In the genomic region with DNA sequence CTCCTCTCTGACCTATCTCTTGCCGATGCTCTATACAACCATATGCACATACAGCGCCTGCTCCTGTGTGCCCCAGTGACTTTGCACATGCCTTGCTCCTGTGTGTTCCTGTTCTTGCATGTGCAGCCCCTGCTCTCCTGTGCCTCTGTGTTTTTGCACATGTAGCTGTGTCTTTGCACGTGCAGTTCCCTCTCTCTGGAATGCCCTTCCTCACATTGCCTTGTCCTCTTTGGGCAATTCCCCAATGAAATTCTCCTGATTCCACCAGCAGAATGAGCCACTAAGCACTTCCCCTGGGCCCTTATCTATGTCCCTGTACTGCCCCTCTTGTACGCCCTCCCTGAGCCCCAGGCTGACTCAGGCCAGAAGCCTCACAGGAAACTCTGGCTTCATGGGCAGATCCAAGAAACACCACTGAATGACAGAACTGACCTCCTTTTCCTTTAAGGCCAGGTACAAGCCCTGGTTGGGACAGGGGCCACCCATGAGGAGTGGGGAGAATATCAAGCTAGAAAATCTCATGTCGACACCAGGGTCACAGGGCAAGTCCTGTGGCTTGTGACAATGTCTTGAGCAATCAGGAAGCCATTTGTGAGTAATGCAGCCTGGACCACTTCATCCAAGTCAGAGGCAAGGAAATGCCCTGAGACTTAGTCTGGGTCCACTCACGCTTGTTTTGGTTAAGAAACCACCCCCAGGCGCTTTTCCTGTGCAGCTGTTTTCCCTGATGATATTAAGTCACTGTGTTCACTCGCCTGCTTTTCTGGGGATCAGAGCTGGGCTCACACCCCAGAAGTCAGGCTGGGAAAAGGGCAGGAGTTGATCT, we compare ENCODE assay signal across 11 cellular contexts. TPM values are rescaled to one million over a fixed set of nuclear protein-coding genes. Genes with fewer than 3 reads are reported as not detected.
DNase-seq lines count a peak whose midpoint lies in the region; ATAC-seq, FAIRE-seq and TF ChIP-seq lines count a peak whose summit lies in the region.
"Had no signal": no experiment of that assay in that cellular context is flagged by ENCODE, and none has a peak within 500 bp of the region (broad histone marks: within the 10 kb centered on the region; RNA-seq: fewer than 3 reads in every experiment).

No MANE protein-coding gene starts in this region.

- TF ChIP-seq CTCF in K562 (IDR thresholded peaks at IDR 0.05 in 2 of 3, conservative IDR thresholded peaks at IDR 0.05 in 1 of 3; ENCODE audit: insufficient read depth in 2 of 3, low read depth in 1 of 3, low read length in 3 of 3) = no peak

- H3K9me3 ChIP-seq in K562 (replicated peaks; ENCODE audit: control insufficient read depth, insufficient read depth, low read depth, low read length) (no peaks in the 10 kb centered on the region), aorta (ENCODE audit: control insufficient read depth, low read length) (no peaks in the 10 kb centered on the region)
- H3K9me3 ChIP-seq: Peyer's patch had no signal

- H3K36me3 ChIP-seq in K562 (ENCODE audit: control insufficient read depth, insufficient read depth, low read length) = no peaks in the 10 kb centered on the region
- no peaks in the 10 kb centered on the region for H3K36me3 ChIP-seq in aorta (ENCODE audit: control insufficient read depth in 1 of 2, insufficient read depth in 2 of 2, low read length in 1 of 2)
- H3K36me3 ChIP-seq: Peyer's patch had no signal

- peaks cover 11% of the 10 kb centered on the region for H4K20me1 ChIP-seq in K562 (replicated peaks; ENCODE audit: control insufficient read depth, insufficient read depth, low read length)

- H3K9me1 ChIP-seq in K562 (ENCODE audit: control insufficient read depth, insufficient read depth, low read length) = no peaks in the 10 kb centered on the region

- peaks cover 0 to 9% of the 10 kb centered on the region in 2 experiments; a peak in 2 of 5 replicates for H3K4me1 ChIP-seq in K562 (replicated peaks in 1 of 2; ENCODE audit: control insufficient read depth in 2 of 2, insufficient read depth in 2 of 2, low read length in 2 of 2)
- no peaks in the 10 kb centered on the region for H3K4me1 ChIP-seq in aorta (ENCODE audit: control insufficient read depth in 1 of 2, insufficient read depth in 2 of 2, low read length in 2 of 2)

- TF ChIP-seq RAD21 in K562 (CRISPR knock-in tag; conservative IDR thresholded peaks at IDR 0.05 in 1 of 2, IDR thresholded peaks at IDR 0.05 in 1 of 2) = no peak

- H2AFZ ChIP-seq in K562 (ENCODE audit: low read depth, low read length) = no peak overlapping the region

- H3K4me2 ChIP-seq in K562 (ENCODE audit: insufficient read depth, low read length) = no peak overlapping the region

- intact Hi-C loops in K562 (cut with micrococcal nuclease) = loop anchor here (5.0 kb wide), 2 partner anchors 46 to 54 kb away; no protein-coding TSS in a partner anchor
- intact Hi-C loops in aorta (cut with DNase I) = loop anchor here (2.0 to 5.0 kb wide), 3 partner anchors 48 to 244 kb away; no protein-coding TSS in a partner anchor
- intact Hi-C loops in activated CD4-positive, alpha-beta T cell treated with anti-CD3 and anti-CD28 coated beads, Interleukin-2, amount 10 ng/mL, durations not matched to agents 24 days and 14 days (cut with micrococcal nuclease) = loop anchor here (5.0 kb wide), 1 partner anchor 51 kb away; no protein-coding TSS in a partner anchor

- DNase-seq in activated naive CD8-positive, alpha-beta T cell treated with anti-CD3 and anti-CD28 coated beads, Interleukin-2, amount 10 ng/mL, durations not matched to agents 7 days and 5 days = no peak
- DNase-seq in activated naive CD8-positive, alpha-beta T cell treated with anti-CD3 and anti-CD28 coated beads, Interleukin-2, amount 50 U/mL, for 24 hours = no peak
- no peak for DNase-seq in K562 (ENCODE audit: extremely low read depth in 1 of 4, low spot score in 3 of 4)
- DNase-seq in kidney tubule cell (ENCODE audit: low spot score) = peak; percentile 96
- DNase-seq in aorta = peak; percentile 72 to 74
- no peak for DNase-seq in NCI-H82 (lab: John Stamatoyannopoulos, UW)
- DNase-seq in LoVo (ENCODE audit: low spot score) = no peak
- DNase-seq in activated CD4-positive, alpha-beta T cell treated with anti-CD3 and anti-CD28 coated beads, Interleukin-2, amount 10 ng/mL, durations not matched to agents 24 days and 14 days = no peak
- DNase-seq: CD4-positive, CD25-positive, alpha-beta regulatory T cell had no signal

- peak overlapping the region; percentile 2 for H3K27ac Mint-ChIP-seq in activated naive CD8-positive, alpha-beta T cell treated with anti-CD3 and anti-CD28 coated beads, Interleukin-2, amount 10 ng/mL, durations not matched to agents 7 days and 5 days
- no peak overlapping the region for H3K27ac Mint-ChIP-seq in activated naive CD8-positive, alpha-beta T cell treated with anti-CD3 and anti-CD28 coated beads, Interleukin-2, amount 50 U/mL, for 24 hours
- no peak overlapping the region for H3K27ac Mint-ChIP-seq in activated CD4-positive, alpha-beta T cell treated with anti-CD3 and anti-CD28 coated beads, Interleukin-2, amount 10 ng/mL, durations not matched to agents 24 days and 14 days
- H3K27ac Mint-ChIP-seq: CD4-positive, CD25-positive, alpha-beta regulatory T cell had no signal

- BruUV-seq in K562 (replicated peaks; lab: Mats Ljungman, UMichigan) = no TSS peak

- no peaks in the 10 kb centered on the region for H3K9me3 Mint-ChIP-seq in activated naive CD8-positive, alpha-beta T cell treated with anti-CD3 and anti-CD28 coated beads, Interleukin-2, amount 10 ng/mL, durations not matched to agents 7 days and 5 days
- H3K9me3 Mint-ChIP-seq in activated naive CD8-positive, alpha-beta T cell treated with anti-CD3 and anti-CD28 coated beads, Interleukin-2, amount 50 U/mL, for 24 hours = no peaks in the 10 kb centered on the region
- no peaks in the 10 kb centered on the region for H3K9me3 Mint-ChIP-seq in activated CD4-positive, alpha-beta T cell treated with anti-CD3 and anti-CD28 coated beads, Interleukin-2, amount 10 ng/mL, durations not matched to agents 24 days and 14 days

- FAIRE-seq in K562 (lab: Jason Lieb, UNC) = no peak

- H3K4me3 ChIP-seq in K562 = no peak overlapping the region
- H3K4me3 ChIP-seq in aorta (ENCODE audit: low read length in 2 of 2) = no peak overlapping the region
- H3K4me3 ChIP-seq: Peyer's patch had no signal

- no peak for TF ChIP-seq EP300 in K562 (IDR thresholded peaks at IDR 0.05; ENCODE audit: low read length)

- H3K36me3 Mint-ChIP-seq in activated naive CD8-positive, alpha-beta T cell treated with anti-CD3 and anti-CD28 coated beads, Interleukin-2, amount 10 ng/mL, durations not matched to agents 7 days and 5 days = no peaks in the 10 kb centered on the region
- no peaks in the 10 kb centered on the region for H3K36me3 Mint-ChIP-seq in activated naive CD8-positive, alpha-beta T cell treated with anti-CD3 and anti-CD28 coated beads, Interleukin-2, amount 50 U/mL, for 24 hours (ENCODE audit: low read depth)
- H3K36me3 Mint-ChIP-seq in activated CD4-positive, alpha-beta T cell treated with anti-CD3 and anti-CD28 coated beads, Interleukin-2, amount 10 ng/mL, durations not matched to agents 24 days and 14 days (ENCODE audit: low read depth) = no peaks in the 10 kb centered on the region
- H3K36me3 Mint-ChIP-seq: CD4-positive, CD25-positive, alpha-beta regulatory T cell had no signal

- H3K27ac ChIP-seq in K562 (ENCODE audit: extremely low read depth, low read depth, low read length) (no peak overlapping the region), aorta (ENCODE audit: low read depth in 1 of 2, low read length in 2 of 2) (peak overlapping the region in 1 of 2 donors; percentile 42)

- CTCF ChIA-PET in K562 (lab: Yijun Ruan, JAX; ENCODE audit: low intra/inter-chr PET ratio) = interaction anchor here (2.8 kb wide), 1 partner anchor 49 kb away, joined by 14 read pairs; no protein-coding TSS in a partner anchor

- peaks cover 3% of the 10 kb centered on the region for H3K4me1 Mint-ChIP-seq in activated naive CD8-positive, alpha-beta T cell treated with anti-CD3 and anti-CD28 coated beads, Interleukin-2, amount 10 ng/mL, durations not matched to agents 7 days and 5 days
- no peaks in the 10 kb centered on the region for H3K4me1 Mint-ChIP-seq in activated naive CD8-positive, alpha-beta T cell treated with anti-CD3 and anti-CD28 coated beads, Interleukin-2, amount 50 U/mL, for 24 hours
- no peaks in the 10 kb centered on the region for H3K4me1 Mint-ChIP-seq in activated CD4-positive, alpha-beta T cell treated with anti-CD3 and anti-CD28 coated beads, Interleukin-2, amount 10 ng/mL, durations not matched to agents 24 days and 14 days

- peaks cover 26 to 29% of the 10 kb centered on the region in 2 experiments for H3K27me3 ChIP-seq in K562 (ENCODE audit: control insufficient read depth in 2 of 2, insufficient read depth in 2 of 2, low read length in 2 of 2)
- H3K27me3 ChIP-seq in aorta (ENCODE audit: control insufficient read depth in 1 of 2, insufficient read depth in 2 of 2, low read length in 1 of 2) = no peaks in the 10 kb centered on the region
- H3K27me3 ChIP-seq: Peyer's patch had no signal

- ATAC-seq in activated naive CD8-positive, alpha-beta T cell treated with anti-CD3 and anti-CD28 coated beads, Interleukin-2, amount 10 ng/mL, durations not matched to agents 7 days and 5 days (ENCODE audit: low read depth) = no peak
- no peak for ATAC-seq in activated naive CD8-positive, alpha-beta T cell treated with anti-CD3 and anti-CD28 coated beads, Interleukin-2, amount 50 U/mL, for 24 hours
- ATAC-seq in K562 = no peak
- peak; percentile 13 for ATAC-seq in aorta (ENCODE audit: low FRiP score)
- ATAC-seq: HCT116 had no signal

- POLR2A ChIA-PET in activated naive CD8-positive, alpha-beta T cell treated with anti-CD3 and anti-CD28 coated beads, Interleukin-2, amount 10 ng/mL, durations not matched to agents 7 days and 5 days (lab: Charles Lee) = no interaction called here
- POLR2A ChIA-PET in K562 (lab: Yijun Ruan, JAX) = interaction anchor here (0.7 to 1.6 kb wide), 5 partner anchors 18 to 894 kb away, joined by 3 to 4 read pairs (median 3); no protein-coding TSS in a partner anchor

- TF ChIP-seq POLR2A in K562 (conservative IDR thresholded peaks at IDR 0.05) = no peak

- no peak overlapping the region for H3K4me3 Mint-ChIP-seq in activated naive CD8-positive, alpha-beta T cell treated with anti-CD3 and anti-CD28 coated beads, Interleukin-2, amount 10 ng/mL, durations not matched to agents 7 days and 5 days
- H3K4me3 Mint-ChIP-seq in activated naive CD8-positive, alpha-beta T cell treated with anti-CD3 and anti-CD28 coated beads, Interleukin-2, amount 50 U/mL, for 24 hours = no peak overlapping the region
- no peak overlapping the region for H3K4me3 Mint-ChIP-seq in activated CD4-positive, alpha-beta T cell treated with anti-CD3 and anti-CD28 coated beads, Interleukin-2, amount 10 ng/mL, durations not matched to agents 24 days and 14 days
- H3K4me3 Mint-ChIP-seq: CD4-positive, CD25-positive, alpha-beta regulatory T cell had no signal

- H3K79me2 ChIP-seq in K562 (ENCODE audit: control insufficient read depth, insufficient read depth, low read length) = no peaks in the 10 kb centered on the region

- no peak overlapping the region for H3K9ac ChIP-seq in K562 (ENCODE audit: insufficient read depth in 1 of 2, low read depth in 2 of 2, low read length in 2 of 2)

- WGBS in K562 (ENCODE audit: insufficient coverage, low coverage, missing lambda C conversion rate) = under 1% methylated on average over 8 of the region's 8 CpGs
- 50 to 57% methylated on average over 8 of the region's 8 CpGs for WGBS in aorta, 2 donors

- peaks cover 32% of the 10 kb centered on the region for H3K27me3 Mint-ChIP-seq in activated naive CD8-positive, alpha-beta T cell treated with anti-CD3 and anti-CD28 coated beads, Interleukin-2, amount 10 ng/mL, durations not matched to agents 7 days and 5 days
- H3K27me3 Mint-ChIP-seq in activated naive CD8-positive, alpha-beta T cell treated with anti-CD3 and anti-CD28 coated beads, Interleukin-2, amount 50 U/mL, for 24 hours = peaks cover 40% of the 10 kb centered on the region
- peaks cover 26% of the 10 kb centered on the region for H3K27me3 Mint-ChIP-seq in activated CD4-positive, alpha-beta T cell treated with anti-CD3 and anti-CD28 coated beads, Interleukin-2, amount 10 ng/mL, durations not matched to agents 24 days and 14 days

- in situ Hi-C loops in K562 (cut with MboI) = no loop called here

RNA-seq across cellular contexts. Expression of a gene that starts 1.9 kb away (rescaled TPM):
- under 1 TPM; 0.26 to 0.30 TPM for total RNA-seq in activated naive CD8-positive, alpha-beta T cell treated with anti-CD3 and anti-CD28 coated beads, Interleukin-2, amount 10 ng/mL, durations not matched to agents 7 days and 5 days
- 9.9 and 13.9 TPM in 2 replicates for total RNA-seq in K562 (2011; cell fraction: chromatin; rRNA removed; ENCODE audit: low replicate concordance)
- total RNA-seq in K562 (2011; cell fraction: nucleolus; rRNA removed) = 10.7 and 11.5 TPM in 2 replicates
- 8.2 and 9.7 TPM in 2 replicates for total RNA-seq in K562 (2011; cell fraction: nucleoplasm; rRNA removed)
- total RNA-seq in K562 (2014; rRNA removed) (23.2 and 30.0 TPM in 2 replicates), K562 (2014; rRNA removed; fragmentation: Illumina TruSeq; extraction: Trizol) (7.8 and 8.6 TPM in 2 replicates), K562 (2015; rRNA removed; fragmentation: Illumina TruSeq; extraction: Trizol) (12.4 and 12.7 TPM in 2 replicates), K562 (2021) (28.1 and 29.3 TPM in 2 replicates), aorta (10 to 100 TPM; 19.1 to 29.1 TPM)
- polyA plus RNA-seq in K562 (2011; rRNA removed) (12.3 and 13.1 TPM in 2 replicates), K562 (2014; fragmentation: Illumina TruSeq; extraction: Trizol) (8.7 and 12.5 TPM in 2 replicates), K562 (2014; fragmentation: Nextera tagmentation; extraction: Ambion mirVana) (1 to 10 TPM; 1.3 to 1.4 TPM), K562 (2014; rRNA removed) (19.3 and 22.3 TPM in 2 replicates), aorta (10 to 100 TPM in 1 of 2 donors, 1 to 10 TPM in 1; 6.1 to 15.1 TPM)
- 12.0 and 31.3 TPM in 2 replicates for polyA plus RNA-seq in K562 (2011; cell fraction: cytosol; rRNA removed)
- 19.7 and 38.0 TPM in 2 replicates for polyA plus RNA-seq in K562 (2011; cell fraction: nucleus; rRNA removed)
- 6.0 and 12.9 TPM in 2 replicates for polyA plus RNA-seq in K562 (2012)
- 7.5 and 11.3 TPM in 2 replicates for polyA minus RNA-seq in K562 (2011; rRNA and poly(A)+ RNA removed)
- 15.5 and 16.6 TPM in 2 replicates for polyA minus RNA-seq in K562 (2011; cell fraction: cytosol; rRNA and poly(A)+ RNA removed)
- 9.4 and 13.7 TPM in 2 replicates for polyA minus RNA-seq in K562 (2011; cell fraction: nucleus; rRNA and poly(A)+ RNA removed)
- total RNA-seq in activated CD4-positive, alpha-beta T cell treated with anti-CD3 and anti-CD28 coated beads, Interleukin-2, amount 10 ng/mL, durations not matched to agents 24 days and 14 days = not detected in 2 replicates
- polyA plus RNA-seq: CD4-positive, CD25-positive, alpha-beta regulatory T cell had no signal

Comparison
In these comparisons a context has a peak if more than half of its experiments do, and no peak if none do; other contexts are left out.
1. DNase-seq: peak in kidney tubule cell (single experiment) and aorta (2 of 2); none in activated naive CD8-positive, alpha-beta T cell treated with anti-CD3 and anti-CD28 coated beads, Interleukin-2, amount 10 ng/mL, durations not matched to agents 7 days and 5 days (single experiment), activated naive CD8-positive, alpha-beta T cell treated with anti-CD3 and anti-CD28 coated beads, Interleukin-2, amount 50 U/mL, for 24 hours (single experiment), K562 (0 of 4), NCI-H82 (single experiment), LoVo (single experiment) and activated CD4-positive, alpha-beta T cell treated with anti-CD3 and anti-CD28 coated beads, Interleukin-2, amount 10 ng/mL, durations not matched to agents 24 days and 14 days (single experiment).